ENCODE assay signal across 15 cellular contexts in the genomic region with DNA sequence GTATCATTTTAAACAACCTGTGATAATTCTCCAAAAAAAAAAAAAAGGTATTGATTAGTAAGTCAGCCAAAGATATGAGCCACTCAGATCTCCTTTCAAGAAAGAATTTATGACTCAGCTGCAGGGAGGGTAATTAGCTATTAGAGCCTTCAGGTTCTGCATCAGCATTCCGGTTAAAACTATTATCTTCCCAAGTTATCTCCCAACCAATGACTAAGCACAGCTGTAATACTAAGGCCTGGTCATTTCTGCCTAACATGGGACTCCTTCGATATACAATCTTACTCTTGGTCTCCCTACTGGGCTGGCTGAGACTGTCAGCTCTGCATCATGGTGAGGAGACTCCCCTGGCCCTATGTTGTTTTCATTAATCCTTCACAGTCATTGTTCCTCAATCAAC.
DNase-seq lines count a peak whose midpoint lies in the region; ATAC-seq and TF ChIP-seq lines count a peak whose summit lies in the region.
"Had no signal": no experiment of that assay in that cellular context is flagged by ENCODE, and none has a peak within 500 bp of the region (broad histone marks: within the 10 kb centered on the region; RNA-seq: fewer than 3 reads in every experiment).

No MANE protein-coding gene starts in this region.

- no peak for ATAC-seq in HG02763 (IDR thresholded peaks at IDR 0.05; ENCODE audit: unreplicated experiment)
- ATAC-seq in HG03565 (IDR thresholded peaks at IDR 0.05; ENCODE audit: unreplicated experiment) = no peak

- H3K4me3 ChIP-seq in AG10803 (ENCODE audit: low read length) (no peak overlapping the region), mammary epithelial cell (replicated peaks in 1 of 3; ENCODE audit: insufficient read depth in 1 of 3, low read depth in 2 of 3, low read length in 3 of 3) (no peak overlapping the region)
- H3K4me3 ChIP-seq: cardiac muscle cell, SK-N-MC, vagina had no signal

- no peak overlapping the region for H2AFZ ChIP-seq in mammary epithelial cell (ENCODE audit: low read depth, low read length)

- H3K79me2 ChIP-seq in mammary epithelial cell (ENCODE audit: insufficient read depth, low read length) = peaks cover 34% of the 10 kb centered on the region

- no peaks in the 10 kb centered on the region for H3K27me3 ChIP-seq in mammary epithelial cell (ENCODE audit: insufficient read depth, low read length)
- H3K27me3 ChIP-seq: cardiac muscle cell, vagina had no signal

- H3K9me3 ChIP-seq in mammary epithelial cell (replicated peaks; ENCODE audit: insufficient read depth, low read length) = no peaks in the 10 kb centered on the region
- H3K9me3 ChIP-seq: vagina had no signal

- in situ Hi-C loops in mammary epithelial cell (cut with MboI; ENCODE audit: low sequenced_read_pairs in 2 of 2) = no loop called here

- WGBS in mammary epithelial cell (ENCODE audit: low coverage, missing lambda C conversion rate) = 30% methylated on average over 2 of the region's 2 CpGs

- H3K9ac ChIP-seq in mammary epithelial cell (ENCODE audit: insufficient read depth, low read length) = no peak overlapping the region

- CTCF ChIA-PET in mammary epithelial cell (lab: Charles Lee; ENCODE audit: low non-redundant PET) = interaction anchor here (0.6 kb wide), 1 partner anchor 227 kb away, joined by 4 read pairs; no protein-coding TSS in a partner anchor
- CTCF ChIA-PET in GM10248 (lab: Yijun Ruan, JAX) = interaction anchor here (0.9 to 1.8 kb wide), 4 partner anchors 23 to 133 kb away, joined by 3 to 5 read pairs (median 4); no protein-coding TSS in a partner anchor

- H3K27ac ChIP-seq in mammary epithelial cell (ENCODE audit: insufficient read depth, low read depth, low read length) = peak overlapping the region; percentile 18
- H3K27ac ChIP-seq: C4-2B, cardiac muscle cell, SK-N-MC, vagina had no signal

- H4K20me1 ChIP-seq in mammary epithelial cell (ENCODE audit: insufficient read depth, low read length) = no peaks in the 10 kb centered on the region

- peaks cover 13% of the 10 kb centered on the region for H3K4me1 ChIP-seq in mammary epithelial cell (ENCODE audit: insufficient read depth, low read length)
- H3K4me1 ChIP-seq: vagina had no signal

- TF ChIP-seq CTCF in AG10803 (conservative IDR thresholded peaks at IDR 0.05; ENCODE audit: low read length) (no peak), mammary epithelial cell (conservative IDR thresholded peaks at IDR 0.05 in 1 of 2, IDR thresholded peaks at IDR 0.05 in 1 of 2; ENCODE audit: extremely low read depth in 1 of 2, insufficient read depth in 1 of 2, low read depth in 1 of 2, low read length in 2 of 2) (no peak), GM10248 (IDR thresholded peaks at IDR 0.05; ENCODE audit: control extremely low read depth, extremely low read depth, low read depth, missing control alignments) (no peak)

- no peaks in the 10 kb centered on the region for H3K36me3 ChIP-seq in mammary epithelial cell (ENCODE audit: insufficient read depth, low read length)
- H3K36me3 ChIP-seq: cardiac muscle cell, vagina had no signal

- intact Hi-C loops in mammary epithelial cell (cut with micrococcal nuclease) = no loop called here

- peak overlapping the region; percentile 35 for H3K4me2 ChIP-seq in mammary epithelial cell (ENCODE audit: insufficient read depth, low read depth, low read length)

- no TSS peak for BruUV-seq in mammary epithelial cell (replicated peaks; lab: Mats Ljungman, UMichigan)

- peak; percentile 54 for DNase-seq in AG10803 (ENCODE audit: low read depth)
- DNase-seq in LHCN-M2 (ENCODE audit: low read depth) = peak; percentile 73
- peak; percentile 83 for DNase-seq in mammary epithelial cell
- peak; percentile 73 for DNase-seq in kidney glomerular epithelial cell (lab: John Stamatoyannopoulos, UW)
- no peak for DNase-seq in GM10248 (ENCODE audit: extremely low spot score)
- DNase-seq in NOMO-1 (lab: John Stamatoyannopoulos, UW; ENCODE audit: unreplicated experiment in 2 of 2) = no peak
- DNase-seq: foreskin melanocyte, left cardiac atrium, NCI-H510A treated with DMSO at 0.1 percent for 48 hours had no signal

- POLR2A ChIA-PET in GM10248 (lab: Yijun Ruan, JAX) = no interaction called here

- dilution Hi-C loops in mammary epithelial cell (cut with HindIII; ENCODE audit: low sequenced_read_pairs) = no loop called here

Comparison
In these comparisons a context has a peak if more than half of its experiments do, and no peak if none do; other contexts are left out.
1. DNase-seq: peak in AG10803 (single experiment), LHCN-M2 (single experiment), mammary epithelial cell (single experiment) and kidney glomerular epithelial cell (single experiment); none in GM10248 (single experiment) and NOMO-1 (0 of 2).